12 cellular contexts compared by ENCODE assay signal in genomic region chr14:95545769-95546168, GRCh38. TPM values are rescaled to one million over a fixed set of nuclear protein-coding genes. Genes with fewer than 3 reads are reported as not detected.
DNase-seq lines count a peak whose midpoint lies in the region; ATAC-seq, FAIRE-seq and TF ChIP-seq lines count a peak whose summit lies in the region.
"Had no signal": no experiment of that assay in that cellular context is flagged by ENCODE, and none has a peak within 500 bp of the region (broad histone marks: within the 10 kb centered on the region; RNA-seq: fewer than 3 reads in every experiment).

No MANE protein-coding gene starts in this region.

- no peak overlapping the region for H3K4me3 ChIP-seq in AG04449 (ENCODE audit: low read depth, low read length)
- H3K4me3 ChIP-seq in astrocyte (ENCODE audit: insufficient read depth, low read depth, low read length): peak overlapping the region; percentile 18
- no peak overlapping the region for H3K4me3 ChIP-seq in effector memory CD4-positive, alpha-beta T cell (ENCODE audit: insufficient read depth, low read depth, low read length, poor library complexity, severe bottlenecking)
- H3K4me3 ChIP-seq: right atrium auricular region had no signal

- H2AFZ ChIP-seq in astrocyte (ENCODE audit: low read depth, low read length): no peak overlapping the region

- H3K4me3 Mint-ChIP-seq in astrocyte (ENCODE audit: unreplicated experiment): peak overlapping the region; percentile 50

- H3K27ac ChIP-seq in astrocyte (ENCODE audit: low read depth, low read length): peak overlapping the region; percentile 85
- H3K27ac ChIP-seq in effector memory CD4-positive, alpha-beta T cell (ENCODE audit: insufficient read depth, low read length, poor library complexity, severe bottlenecking): no peak overlapping the region

- TF ChIP-seq CTCF in AG04449 (IDR thresholded peaks at IDR 0.05; ENCODE audit: insufficient read depth, low read length, missing control alignments): no peak
- TF ChIP-seq CTCF in astrocyte (IDR thresholded peaks at IDR 0.05; ENCODE audit: insufficient read depth, low read depth, low read length): no peak

- H3K27me3 Mint-ChIP-seq in astrocyte (ENCODE audit: low read depth, unreplicated experiment): no peaks in the 10 kb centered on the region

- POLR2A ChIA-PET in AG04449 (lab: Yijun Ruan, JAX): no interaction called here

- CTCF ChIA-PET in AG04449 (lab: Yijun Ruan, JAX): interaction anchor here (1.4 to 9.8 kb wide), 6 partner anchors 10 to 115 kb away, joined by 3 to 76 read pairs (median 8); partner anchors contain the start of gene GLRX5

- peak overlapping the region; percentile 30 for H3K9ac ChIP-seq in astrocyte (ENCODE audit: low read length)

- no peaks in the 10 kb centered on the region for H3K36me3 ChIP-seq in astrocyte (ENCODE audit: insufficient read depth, low read length)
- H3K36me3 ChIP-seq in effector memory CD4-positive, alpha-beta T cell (ENCODE audit: control insufficient read depth, insufficient read depth, low read length): no peaks in the 10 kb centered on the region

- peaks cover 4% of the 10 kb centered on the region for H4K20me1 ChIP-seq in astrocyte (ENCODE audit: insufficient read depth, low read length)

- H3K9me3 ChIP-seq in astrocyte (ENCODE audit: insufficient read depth, low read depth, low read length): no peaks in the 10 kb centered on the region
- no peaks in the 10 kb centered on the region for H3K9me3 ChIP-seq in effector memory CD4-positive, alpha-beta T cell (ENCODE audit: control insufficient read depth, low read length)
- H3K9me3 ChIP-seq: right atrium auricular region had no signal

- ATAC-seq in HG03354 (IDR thresholded peaks at IDR 0.05; ENCODE audit: poor library complexity, severe bottlenecking, unreplicated experiment): no peak
- ATAC-seq: left lobe of liver had no signal

- peaks cover 1% of the 10 kb centered on the region for H3K36me3 Mint-ChIP-seq in astrocyte (ENCODE audit: low read depth, unreplicated experiment)

- H3K27me3 ChIP-seq in astrocyte (ENCODE audit: insufficient read depth, low read length): no peaks in the 10 kb centered on the region
- H3K27me3 ChIP-seq in effector memory CD4-positive, alpha-beta T cell (replicated peaks; ENCODE audit: control insufficient read depth, insufficient read depth, low read length, poor library complexity, severe bottlenecking): no peaks in the 10 kb centered on the region
- H3K27me3 ChIP-seq: right atrium auricular region had no signal

- no peak for FAIRE-seq in astrocyte (lab: Jason Lieb, UNC)

- H3K4me1 Mint-ChIP-seq in astrocyte (ENCODE audit: low read depth, unreplicated experiment): peaks cover 47% of the 10 kb centered on the region

- peaks cover 40% of the 10 kb centered on the region for H3K79me2 ChIP-seq in astrocyte (ENCODE audit: insufficient read depth, low read length)

- peak overlapping the region; percentile 28 for H3K4me2 ChIP-seq in astrocyte (ENCODE audit: low read length)

- H3K27ac Mint-ChIP-seq in astrocyte (ENCODE audit: unreplicated experiment): peak overlapping the region; percentile 96

- peak; percentile 71 for DNase-seq in AG04449 (ENCODE audit: low read depth, low spot score)
- DNase-seq in HCEC 1CT: peak; percentile 93
- DNase-seq in astrocyte (ENCODE audit: low read depth): peak; percentile 95
- peak; percentile 93 for DNase-seq in iris pigment epithelial cell (ENCODE audit: low read depth)
- DNase-seq in NCI-H748 (lab: John Stamatoyannopoulos, UW; ENCODE audit: unreplicated experiment): no peak
- DNase-seq in HK-2 (ENCODE audit: unreplicated experiment): no peak
- no peak for DNase-seq in effector memory CD4-positive, alpha-beta T cell
- DNase-seq: DMS79 treated with DMSO at 0.1 percent for 48 hours, T-helper 1 cell had no signal

- H3K4me1 ChIP-seq in astrocyte (ENCODE audit: insufficient read depth, low read length): peaks cover 15% of the 10 kb centered on the region
- H3K4me1 ChIP-seq in effector memory CD4-positive, alpha-beta T cell (ENCODE audit: control insufficient read depth, insufficient read depth, low read length, poor library complexity, severe bottlenecking): no peaks in the 10 kb centered on the region

- H3K9me3 Mint-ChIP-seq in astrocyte (ENCODE audit: unreplicated experiment): no peaks in the 10 kb centered on the region

RNA-seq across cellular contexts. Expression of gene GLRX5, which starts 10.9 kb away (rescaled TPM):
- total RNA-seq in astrocyte: 50.1 and 50.5 TPM in 2 replicates

RNA-seq across cellular contexts. Expression of gene SYNE3, which starts 29.3 kb away (rescaled TPM):
- 2.5 TPM in 2 replicates for total RNA-seq in astrocyte

Comparison
In these comparisons a context has a peak if more than half of its experiments do, and no peak if none do; other contexts are left out.
1. DNase-seq: peak in AG04449 (single experiment), HCEC 1CT (single experiment), astrocyte (single experiment) and iris pigment epithelial cell (single experiment); none in NCI-H748 (single experiment), HK-2 (single experiment) and effector memory CD4-positive, alpha-beta T cell (0 of 3).